14 cellular contexts compared by ENCODE assay signal in genomic region chr7:50651227-50651989, GRCh38.
DNase-seq lines count a peak whose midpoint lies in the region; ATAC-seq, FAIRE-seq and TF ChIP-seq lines count a peak whose summit lies in the region.
"Had no signal": no experiment of that assay in that cellular context is flagged by ENCODE, and none has a peak within 500 bp of the region (broad histone marks: within the 10 kb centered on the region; RNA-seq: fewer than 3 reads in every experiment).

No MANE protein-coding gene starts in this region.

- no peaks in the 10 kb centered on the region for H3K36me3 ChIP-seq in Panc1 (ENCODE audit: control insufficient read depth, insufficient read depth, low read length)
- H3K36me3 ChIP-seq: cardiac muscle cell had no signal

- FAIRE-seq in GM12892 (lab: Jason Lieb, UNC): peak; percentile 40
- FAIRE-seq: endothelial cell of umbilical vein had no signal

- ATAC-seq in GM19463 (IDR thresholded peaks at IDR 0.05; ENCODE audit: unreplicated experiment) (peak; percentile 51), HG02973 (IDR thresholded peaks at IDR 0.05; ENCODE audit: unreplicated experiment) (peak; percentile 46), Panc1 (no peak)
- ATAC-seq: activated CD8-positive, alpha-beta T cell treated with anti-CD3 and anti-CD28 coated beads for 36 hours had no signal

- in situ Hi-C loops in Panc1 (cut with HindIII; ENCODE audit: low pct_unique_long_range_greater_than_20kb, low sequenced_read_pairs): no loop called here

- H3K4me1 ChIP-seq in Panc1 (ENCODE audit: control insufficient read depth, insufficient read depth, low read length): no peaks in the 10 kb centered on the region

- CTCF ChIA-PET in Panc1 (lab: Charles Lee): interaction anchor here (0.5 to 0.6 kb wide), 2 partner anchors 291 to 446 kb away, joined by 4 to 6 read pairs; no protein-coding TSS in a partner anchor

- intact Hi-C loops in Panc1 (cut with micrococcal nuclease; ENCODE audit: unreplicated experiment): no loop called here
- intact Hi-C loops in posterior cingulate gyrus (cut with DNase I): no loop called here

- TSS peak; percentile 29 for BruUV-seq in Panc1 (replicated peaks; lab: Mats Ljungman, UMichigan)

- TF ChIP-seq CTCF in Panc1 (IDR thresholded peaks at IDR 0.05): no peak

- TF ChIP-seq POLR2A in GM12892 (IDR thresholded peaks at IDR 0.05; ENCODE audit: low read depth, low read length): no peak
- TF ChIP-seq POLR2A in erythroblast (IDR thresholded peaks at IDR 0.05; ENCODE audit: low read length): no peak

- no peak overlapping the region for H3K27ac ChIP-seq in Panc1 (ENCODE audit: low read length)
- H3K27ac ChIP-seq: cardiac muscle cell had no signal

- DNase-seq in GM12892 (ENCODE audit: insufficient read length): no peak
- no peak for DNase-seq in Panc1 (ENCODE audit: low read depth, low spot score)
- no peak for DNase-seq in NCI-H1105 (lab: John Stamatoyannopoulos, UW)
- DNase-seq in posterior cingulate gyrus: no peak
- DNase-seq in H4 (ENCODE audit: low spot score): no peak
- DNase-seq in erythroblast (lab: John Stamatoyannopoulos, UW): no peak
- DNase-seq: activated CD8-positive, alpha-beta T cell treated with anti-CD3 and anti-CD28 coated beads for 36 hours; Calu3; Kasumi-1; NCI-H2227 treated with DMSO at 0.1 percent for 48 hours had no signal

- H3K9me3 ChIP-seq in Panc1 (ENCODE audit: control insufficient read depth, insufficient read depth, low read depth, low read length): no peaks in the 10 kb centered on the region

- POLR2A ChIA-PET in Panc1 (lab: Charles Lee): no interaction called here

- no peaks in the 10 kb centered on the region for H3K27me3 ChIP-seq in Panc1 (ENCODE audit: control insufficient read depth, insufficient read depth, low read length)
- H3K27me3 ChIP-seq: cardiac muscle cell had no signal

- no peak overlapping the region for H3K4me3 ChIP-seq in Panc1 (ENCODE audit: low read depth in 2 of 2, low read length in 2 of 2)
- H3K4me3 ChIP-seq: cardiac muscle cell had no signal
